In the genomic region with DNA sequence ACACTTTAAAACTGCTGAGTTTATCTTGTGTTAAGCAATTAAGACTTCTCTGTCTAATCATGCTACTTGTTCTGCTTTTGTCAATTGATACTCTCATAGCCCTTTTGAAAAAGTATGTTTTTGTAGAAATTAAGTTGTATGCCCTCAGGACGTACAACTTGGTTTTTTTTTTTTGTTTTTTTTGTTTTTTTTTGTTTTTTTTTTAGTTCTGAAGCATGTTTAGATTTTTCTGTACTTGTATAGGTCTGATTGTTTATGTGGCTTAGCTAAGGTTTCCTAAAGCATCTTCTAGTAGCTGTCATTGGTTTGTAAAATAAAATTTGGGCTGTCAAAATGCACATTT, we compare ENCODE assay signal across 17 cellular contexts. TPM values are rescaled to one million over a fixed set of nuclear protein-coding genes. Genes with fewer than 3 reads are reported as not detected.
DNase-seq lines count a peak whose midpoint lies in the region; ATAC-seq and TF ChIP-seq lines count a peak whose summit lies in the region.
"Had no signal": no experiment of that assay in that cellular context is flagged by ENCODE, and none has a peak within 500 bp of the region (broad histone marks: within the 10 kb centered on the region; RNA-seq: fewer than 3 reads in every experiment).

No MANE protein-coding gene starts in this region.

- H3K27me3 ChIP-seq in CD4-positive, CD25-positive, alpha-beta regulatory T cell (ENCODE audit: control insufficient read depth, insufficient read depth, low read length), result no peaks in the 10 kb centered on the region
- H3K27me3 ChIP-seq: sigmoid colon, tibial nerve had no signal

- peaks cover 74% of the 10 kb centered on the region for H3K4me1 ChIP-seq in CD4-positive, CD25-positive, alpha-beta regulatory T cell (ENCODE audit: control insufficient read depth, insufficient read depth, low read length, poor library complexity, severe bottlenecking)

- peak overlapping the region; percentile 54 for H3K27ac Mint-ChIP-seq in activated CD4-positive, alpha-beta T cell treated with anti-CD3 and anti-CD28 coated beads, Interleukin-2, amount 10 ng/mL, durations not matched to agents 24 days and 14 days
- H3K27ac Mint-ChIP-seq in CD4-positive, CD25-positive, alpha-beta regulatory T cell, result peak overlapping the region in 2 of 3 donors; percentile 36 to 42
- H3K27ac Mint-ChIP-seq in activated CD8-positive, alpha-beta T cell treated with anti-CD3 and anti-CD28 coated beads for 36 hours, result peak overlapping the region; percentile 88
- H3K27ac Mint-ChIP-seq in natural killer cell treated with Interleukin-12 subunit alpha and Interleukin-12 subunit beta and Interleukin-15 and Interleukin-18, amount 100 ng/mL, for 72 hours, result peak overlapping the region; percentile 60 to 62

- no peaks in the 10 kb centered on the region for H3K9me3 ChIP-seq in CD4-positive, CD25-positive, alpha-beta regulatory T cell (ENCODE audit: control insufficient read depth in 2 of 2, low read length in 2 of 2)
- H3K9me3 ChIP-seq: sigmoid colon, tibial nerve had no signal

- peaks cover 59% of the 10 kb centered on the region for H3K4me1 Mint-ChIP-seq in activated CD4-positive, alpha-beta T cell treated with anti-CD3 and anti-CD28 coated beads, Interleukin-2, amount 10 ng/mL, durations not matched to agents 24 days and 14 days
- H3K4me1 Mint-ChIP-seq in CD4-positive, CD25-positive, alpha-beta regulatory T cell, result peaks cover 73 to 96% (median 85%) of the 10 kb centered on the region in 4 donors
- peaks cover 91% of the 10 kb centered on the region for H3K4me1 Mint-ChIP-seq in activated CD8-positive, alpha-beta T cell treated with anti-CD3 and anti-CD28 coated beads for 36 hours (ENCODE audit: low read depth)
- H3K4me1 Mint-ChIP-seq in natural killer cell treated with Interleukin-12 subunit alpha and Interleukin-12 subunit beta and Interleukin-15 and Interleukin-18, amount 100 ng/mL, for 72 hours (ENCODE audit: low read depth in 2 of 2), result peaks cover 69 to 85% of the 10 kb centered on the region in 2 donors

- H3K36me3 Mint-ChIP-seq in activated CD4-positive, alpha-beta T cell treated with anti-CD3 and anti-CD28 coated beads, Interleukin-2, amount 10 ng/mL, durations not matched to agents 24 days and 14 days (ENCODE audit: low read depth), result peaks cover 58% of the 10 kb centered on the region
- H3K36me3 Mint-ChIP-seq in CD4-positive, CD25-positive, alpha-beta regulatory T cell, result peaks cover 32% of the 10 kb centered on the region
- H3K36me3 Mint-ChIP-seq in activated CD8-positive, alpha-beta T cell treated with anti-CD3 and anti-CD28 coated beads for 36 hours (ENCODE audit: low read depth), result peaks cover 89% of the 10 kb centered on the region
- H3K36me3 Mint-ChIP-seq in natural killer cell treated with Interleukin-12 subunit alpha and Interleukin-12 subunit beta and Interleukin-15 and Interleukin-18, amount 100 ng/mL, for 72 hours, result peaks cover 21% of the 10 kb centered on the region

- DNase-seq in activated CD4-positive, alpha-beta T cell treated with anti-CD3 and anti-CD28 coated beads, Interleukin-2, amount 10 ng/mL, durations not matched to agents 24 days and 14 days, result no peak
- DNase-seq in activated CD4-positive, alpha-beta T cell treated with anti-CD3 and anti-CD28 coated beads, Interleukin-2, amount 50 U/mL, for 1 hour, result no peak
- DNase-seq in CD4-positive, CD25-positive, alpha-beta regulatory T cell, result no peak
- DNase-seq in activated CD8-positive, alpha-beta T cell treated with anti-CD3 and anti-CD28 coated beads for 36 hours, result no peak
- DNase-seq in natural killer cell treated with Interleukin-12 subunit alpha and Interleukin-12 subunit beta and Interleukin-15 and Interleukin-18, amount 100 ng/mL, for 72 hours (ENCODE audit: low spot score), result no peak
- no peak for DNase-seq in DMS114 treated with DMSO at 0.1 percent for 48 hours (lab: John Stamatoyannopoulos, UW; ENCODE audit: unreplicated experiment)
- DNase-seq: activated CD4-positive, alpha-beta T cell treated with anti-CD3 and anti-CD28 coated beads for 1 hour; KG1; NCI-H1105 treated with DMSO at 0.1 percent for 48 hours; SHP77; sigmoid colon; stimulated activated CD4-positive, alpha-beta T cell treated with anti-CD3 and anti-CD28 coated beads, Interleukin-4, amount 100 ng/mL, for 1 hour; stimulated activated CD8-positive, alpha-beta memory T cell treated with anti-CD3 and anti-CD28 coated beads, Interleukin-4, amount 100 ng/mL, for 48 hours had no signal

- POLR2A ChIA-PET in activated CD8-positive, alpha-beta T cell treated with anti-CD3 and anti-CD28 coated beads for 36 hours (lab: Charles Lee), result interaction anchor here (1.6 to 8.0 kb wide), 4 partner anchors 12 to 34 kb away, joined by 6 to 69 read pairs (median 34); a partner anchor contains a TSS

- CTCF ChIA-PET in activated CD8-positive, alpha-beta T cell treated with anti-CD3 and anti-CD28 coated beads for 36 hours (lab: Charles Lee), result interaction anchor here (1.1 kb wide), 1 partner anchor 104 kb away, joined by 4 read pairs; no protein-coding TSS in a partner anchor

- H3K4me3 Mint-ChIP-seq in activated CD4-positive, alpha-beta T cell treated with anti-CD3 and anti-CD28 coated beads, Interleukin-2, amount 10 ng/mL, durations not matched to agents 24 days and 14 days, result no peak overlapping the region
- peak overlapping the region; percentile 9 to 75 (median 40) for H3K4me3 Mint-ChIP-seq in CD4-positive, CD25-positive, alpha-beta regulatory T cell
- no peak overlapping the region for H3K4me3 Mint-ChIP-seq in activated CD8-positive, alpha-beta T cell treated with anti-CD3 and anti-CD28 coated beads for 36 hours
- peak overlapping the region; percentile 6 for H3K4me3 Mint-ChIP-seq in natural killer cell treated with Interleukin-12 subunit alpha and Interleukin-12 subunit beta and Interleukin-15 and Interleukin-18, amount 100 ng/mL, for 72 hours
- H3K4me3 Mint-ChIP-seq: dendritic cell treated with granulocyte-macrophage colony-stimulating factor and Interleukin-4, amounts not matched to agents 40 ng/mL and 50 ng/mL, for 4 days had no signal

- no peak for ATAC-seq in CD4-positive, CD25-positive, alpha-beta regulatory T cell (ENCODE audit: low read depth in 2 of 2)
- no peak for ATAC-seq in activated CD8-positive, alpha-beta T cell treated with anti-CD3 and anti-CD28 coated beads for 36 hours
- ATAC-seq in natural killer cell treated with Interleukin-12 subunit alpha and Interleukin-12 subunit beta and Interleukin-15 and Interleukin-18, amount 100 ng/mL, for 72 hours, result no peak
- ATAC-seq in HG03354 (IDR thresholded peaks at IDR 0.05; ENCODE audit: poor library complexity, severe bottlenecking, unreplicated experiment) (no peak), HG03280 (IDR thresholded peaks at IDR 0.05; ENCODE audit: unreplicated experiment) (no peak)

- peaks cover 59% of the 10 kb centered on the region for H3K36me3 ChIP-seq in CD4-positive, CD25-positive, alpha-beta regulatory T cell (ENCODE audit: control insufficient read depth, insufficient read depth, low read length)

- peak overlapping the region; percentile 49 for H3K4me3 ChIP-seq in CD4-positive, CD25-positive, alpha-beta regulatory T cell (ENCODE audit: low read depth, low read length)
- H3K4me3 ChIP-seq: sigmoid colon, tibial nerve had no signal

- H3K27ac ChIP-seq in CD4-positive, CD25-positive, alpha-beta regulatory T cell (ENCODE audit: insufficient read depth, low read length, poor library complexity, severe bottlenecking), result peak overlapping the region; percentile 35
- H3K27ac ChIP-seq: sigmoid colon, tibial nerve had no signal

- intact Hi-C loops in activated CD4-positive, alpha-beta T cell treated with anti-CD3 and anti-CD28 coated beads, Interleukin-2, amount 10 ng/mL, durations not matched to agents 24 days and 14 days (cut with micrococcal nuclease), result loop anchor here (2.0 kb wide), 1 partner anchor 14 kb away; no protein-coding TSS in a partner anchor
- intact Hi-C loops in activated CD8-positive, alpha-beta T cell treated with anti-CD3 and anti-CD28 coated beads for 36 hours (cut with micrococcal nuclease), result no loop called here

- no peaks in the 10 kb centered on the region for H3K27me3 Mint-ChIP-seq in activated CD4-positive, alpha-beta T cell treated with anti-CD3 and anti-CD28 coated beads, Interleukin-2, amount 10 ng/mL, durations not matched to agents 24 days and 14 days
- no peaks in the 10 kb centered on the region for H3K27me3 Mint-ChIP-seq in CD4-positive, CD25-positive, alpha-beta regulatory T cell
- no peaks in the 10 kb centered on the region for H3K27me3 Mint-ChIP-seq in activated CD8-positive, alpha-beta T cell treated with anti-CD3 and anti-CD28 coated beads for 36 hours
- no peaks in the 10 kb centered on the region for H3K27me3 Mint-ChIP-seq in natural killer cell treated with Interleukin-12 subunit alpha and Interleukin-12 subunit beta and Interleukin-15 and Interleukin-18, amount 100 ng/mL, for 72 hours
- H3K27me3 Mint-ChIP-seq: dendritic cell treated with granulocyte-macrophage colony-stimulating factor and Interleukin-4, amounts not matched to agents 40 ng/mL and 50 ng/mL, for 4 days had no signal

- no peak for TF ChIP-seq CTCF in activated CD8-positive, alpha-beta T cell treated with anti-CD3 and anti-CD28 coated beads for 36 hours (IDR thresholded peaks at IDR 0.05)

- no peaks in the 10 kb centered on the region for H3K9me3 Mint-ChIP-seq in activated CD4-positive, alpha-beta T cell treated with anti-CD3 and anti-CD28 coated beads, Interleukin-2, amount 10 ng/mL, durations not matched to agents 24 days and 14 days
- peaks cover 0 to 1% (median 0%) of the 10 kb centered on the region in 7 donors for H3K9me3 Mint-ChIP-seq in CD4-positive, CD25-positive, alpha-beta regulatory T cell
- H3K9me3 Mint-ChIP-seq in activated CD8-positive, alpha-beta T cell treated with anti-CD3 and anti-CD28 coated beads for 36 hours, result no peaks in the 10 kb centered on the region
- H3K9me3 Mint-ChIP-seq in natural killer cell treated with Interleukin-12 subunit alpha and Interleukin-12 subunit beta and Interleukin-15 and Interleukin-18, amount 100 ng/mL, for 72 hours, result no peaks in the 10 kb centered on the region
- H3K9me3 Mint-ChIP-seq: dendritic cell treated with granulocyte-macrophage colony-stimulating factor and Interleukin-4, amounts not matched to agents 40 ng/mL and 50 ng/mL, for 4 days had no signal

RNA-seq across cellular contexts. Expression of a gene that starts 21.4 kb away (rescaled TPM):
- 53.4 and 54.2 TPM in 2 replicates for total RNA-seq in activated CD4-positive, alpha-beta T cell treated with anti-CD3 and anti-CD28 coated beads, Interleukin-2, amount 10 ng/mL, durations not matched to agents 24 days and 14 days
- total RNA-seq in CD4-positive, CD25-positive, alpha-beta regulatory T cell, result 125 TPM
- 10 to 100 TPM; 11.7 to 17.8 (median 13.6) TPM for polyA plus RNA-seq in CD4-positive, CD25-positive, alpha-beta regulatory T cell
- 10 to 100 TPM; 52.5 to 53.4 TPM for total RNA-seq in activated CD8-positive, alpha-beta T cell treated with anti-CD3 and anti-CD28 coated beads for 36 hours
- total RNA-seq in natural killer cell treated with Interleukin-12 subunit alpha and Interleukin-12 subunit beta and Interleukin-15 and Interleukin-18, amount 100 ng/mL, for 72 hours, result 10 to 100 TPM; 65.5 to 72.6 TPM

Comparison
In these comparisons a context has a peak if more than half of its experiments do, and no peak if none do; other contexts are left out.
1. H3K4me3 Mint-ChIP-seq: peak in CD4-positive, CD25-positive, alpha-beta regulatory T cell (4 of 4) and natural killer cell treated with Interleukin-12 subunit alpha and Interleukin-12 subunit beta and Interleukin-15 and Interleukin-18, amount 100 ng/mL, for 72 hours (single experiment); none in activated CD4-positive, alpha-beta T cell treated with anti-CD3 and anti-CD28 coated beads, Interleukin-2, amount 10 ng/mL, durations not matched to agents 24 days and 14 days (single experiment) and activated CD8-positive, alpha-beta T cell treated with anti-CD3 and anti-CD28 coated beads for 36 hours (single experiment).
2. Peak in every context shown above with its lines, with median percentiles within 50 percentile points of each other: H3K27ac Mint-ChIP-seq.